Comparison of ENCODE assay signal across 1 cellular context in the genomic region with DNA sequence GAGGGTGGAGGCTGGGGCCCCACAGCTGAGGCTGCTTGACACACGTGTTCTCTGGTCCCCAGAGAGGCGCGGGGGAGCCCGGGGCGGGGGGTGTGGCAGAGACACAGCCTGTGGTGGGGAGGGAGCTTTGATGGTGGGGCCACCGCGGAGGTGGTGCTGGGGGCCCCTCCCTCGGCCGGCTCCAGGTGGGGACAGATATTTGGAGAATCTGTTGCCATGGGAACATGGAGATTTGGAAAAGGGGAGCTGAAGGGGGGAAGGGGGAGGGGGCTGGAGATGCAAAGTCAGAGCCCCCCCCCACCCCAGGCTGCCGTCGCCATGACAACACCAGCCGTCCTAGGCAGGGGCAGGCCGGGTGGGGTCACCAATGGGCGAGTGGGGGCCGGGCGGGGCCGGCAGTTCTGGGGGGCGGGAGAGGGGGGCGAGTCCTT.
TF ChIP-seq lines count a peak whose summit lies in the region.

No MANE protein-coding gene starts in this region.

TF ChIP-seq in K562, 482 proteins besides CTCF, POLR2A, EP300 and RAD21:
- TF ChIP-seq, protein P1, sequence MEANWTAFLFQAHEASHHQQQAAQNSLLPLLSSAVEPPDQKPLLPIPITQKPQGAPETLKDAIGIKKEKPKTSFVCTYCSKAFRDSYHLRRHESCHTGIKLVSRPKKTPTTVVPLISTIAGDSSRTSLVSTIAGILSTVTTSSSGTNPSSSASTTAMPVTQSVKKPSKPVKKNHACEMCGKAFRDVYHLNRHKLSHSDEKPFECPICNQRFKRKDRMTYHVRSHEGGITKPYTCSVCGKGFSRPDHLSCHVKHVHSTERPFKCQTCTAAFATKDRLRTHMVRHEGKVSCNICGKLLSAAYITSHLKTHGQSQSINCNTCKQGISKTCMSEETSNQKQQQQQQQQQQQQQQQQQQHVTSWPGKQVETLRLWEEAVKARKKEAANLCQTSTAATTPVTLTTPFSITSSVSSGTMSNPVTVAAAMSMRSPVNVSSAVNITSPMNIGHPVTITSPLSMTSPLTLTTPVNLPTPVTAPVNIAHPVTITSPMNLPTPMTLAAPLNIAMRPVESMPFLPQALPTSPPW (CRISPR knock-in tag; IDR thresholded peaks at IDR 0.05): peak; percentile 31; the same call in 1 of the 2 replicates
- TF ChIP-seq MEF2D (tag; conservative IDR thresholded peaks at IDR 0.05; ENCODE audit: low read depth) (no peak), RFX1 (IDR thresholded peaks at IDR 0.05) (peak; percentile 78), ZNF140 (CRISPR knock-in tag; IDR thresholded peaks at IDR 0.05) (no peak), ZNF436 (CRISPR knock-in tag; IDR thresholded peaks at IDR 0.05) (no peak), KLF1 (tag; IDR thresholded peaks at IDR 0.05) (no peak)
